In genomic region chr12:49962861-49963765, GRCh38 we compare ENCODE assay signal across 10 cellular contexts. TPM values are rescaled to one million over a fixed set of nuclear protein-coding genes. Genes with fewer than 3 reads are reported as not detected.
DNase-seq lines count a peak whose midpoint lies in the region; TF ChIP-seq lines count a peak whose summit lies in the region.
"Had no signal": no experiment of that assay in that cellular context is flagged by ENCODE, and none has a peak within 500 bp of the region (broad histone marks: within the 10 kb centered on the region; RNA-seq: fewer than 3 reads in every experiment).

No MANE protein-coding gene starts in this region.

- H3K4me1 ChIP-seq in left ventricle myocardium inferior: peaks cover 45% of the 10 kb centered on the region
- peaks cover 33 to 65% (median 57%) of the 10 kb centered on the region in 4 donors for H3K4me1 ChIP-seq in stomach

- TF ChIP-seq CTCF in left ventricle myocardium inferior (IDR thresholded peaks at IDR 0.05; ENCODE audit: borderline replicate concordance) (no peak), stomach (IDR thresholded peaks at IDR 0.05) (no peak)

- H3K27ac ChIP-seq in left ventricle myocardium inferior (replicated peaks) (peak overlapping the region; percentile 42), stomach (peak overlapping the region; percentile 44 to 82 (median 70))
- H3K27ac ChIP-seq: neutrophil had no signal

- intact Hi-C loops in left ventricle myocardium inferior (cut with micrococcal nuclease): no loop called here
- intact Hi-C loops in stomach (cut with DNase I; ENCODE audit: low total_unique reads): no loop called here

- TF ChIP-seq POLR2A in stomach (IDR thresholded peaks at IDR 0.05) (no peak), erythroblast (IDR thresholded peaks at IDR 0.05; ENCODE audit: low read length) (no peak)

- DNase-seq in HPDE6-E6E7 (ENCODE audit: extremely low spot score) (peak; percentile 85), SHP77 treated with DMSO at 0.1 percent for 48 hours (lab: John Stamatoyannopoulos, UW) (peak; percentile 36), left ventricle myocardium inferior (peak; percentile 71), stomach (peak; percentile 95), iPS-NIHi7 (ENCODE audit: extremely low spot score) (no peak), erythroblast (lab: John Stamatoyannopoulos, UW) (no peak)
- DNase-seq in activated CD8-positive, alpha-beta memory T cell treated with anti-CD3 and anti-CD28 coated beads for 24 hours: no peak
- DNase-seq: stimulated activated naive CD4-positive, alpha-beta T cell had no signal

- H3K36me3 ChIP-seq in left ventricle myocardium inferior: no peaks in the 10 kb centered on the region
- H3K36me3 ChIP-seq in stomach: no peaks in the 10 kb centered on the region
- H3K36me3 ChIP-seq: neutrophil had no signal

- H3K4me3 ChIP-seq in left ventricle myocardium inferior: no peak overlapping the region
- H3K4me3 ChIP-seq in stomach: peak overlapping the region in 2 of 4 donors; percentile 18 to 24

- no peaks in the 10 kb centered on the region for H3K9me3 ChIP-seq in left ventricle myocardium inferior (replicated peaks)
- no peaks in the 10 kb centered on the region for H3K9me3 ChIP-seq in stomach
- H3K9me3 ChIP-seq: neutrophil had no signal

- WGBS in stomach, 5 donors: 31 to 50% (median 40%) methylated on average over 14 to 21 of the region's 21 CpGs

- H3K27me3 ChIP-seq in left ventricle myocardium inferior (ENCODE audit: low read depth): peaks cover 62% of the 10 kb centered on the region
- peaks cover 0 to 66% (median 26%) of the 10 kb centered on the region in 3 donors for H3K27me3 ChIP-seq in stomach

- TF ChIP-seq EP300 in stomach (IDR thresholded peaks at IDR 0.05): no peak

RNA-seq across cellular contexts. Expression of gene AQP5, which starts 1.4 kb away (rescaled TPM):
- total RNA-seq in left ventricle myocardium inferior: 0.41 TPM
- total RNA-seq in stomach: 10 to 100 TPM in 1 of 5 donors, 1 to 10 TPM in 2, not detected in 2; 4.9 to 12.5 (median 6.6) TPM
- polyA plus RNA-seq in stomach: 10 to 100 TPM in 2 of 3 donors, 1 to 10 TPM in 1; 2.9 to 54.3 (median 10.6) TPM

RNA-seq across cellular contexts. Expression of gene AQP6, which starts 9.6 kb away (rescaled TPM):
- total RNA-seq in left ventricle myocardium inferior (not detected), stomach (under 1 TPM in 2 of 5 donors, not detected in 3; 0.18 to 0.45 TPM)
- under 1 TPM in 1 of 3 donors, not detected in 2; 0.58 TPM for polyA plus RNA-seq in stomach

RNA-seq across cellular contexts. Expression of gene AQP2, which starts 12.6 kb away (rescaled TPM):
- not detected for total RNA-seq in left ventricle myocardium inferior
- under 1 TPM in 1 of 5 donors, not detected in 4; 0.92 TPM for total RNA-seq in stomach
- not detected for polyA plus RNA-seq in stomach
- polyA plus RNA-seq: esophagus had no signal

RNA-seq across cellular contexts. Expression of gene FAIM2, which starts 59.4 kb away (rescaled TPM):
- 7.4 TPM for total RNA-seq in left ventricle myocardium inferior
- 10 to 100 TPM in 2 of 5 donors, 1 to 10 TPM in 3; 1.2 to 44.6 (median 2.2) TPM for total RNA-seq in stomach
- 1 to 10 TPM; 1.1 to 1.8 (median 1.6) TPM for polyA plus RNA-seq in stomach

Comparison
In these comparisons a context has a peak if more than half of its experiments do, and no peak if none do; other contexts are left out.
1. DNase-seq: peak in HPDE6-E6E7 (single experiment), SHP77 treated with DMSO at 0.1 percent for 48 hours (single experiment), left ventricle myocardium inferior (single experiment) and stomach (single experiment); none in iPS-NIHi7 (single experiment), activated CD8-positive, alpha-beta memory T cell treated with anti-CD3 and anti-CD28 coated beads for 24 hours (single experiment) and erythroblast (0 of 2).